Comparison of ENCODE assay signal across 8 cellular contexts in genomic region chr12:54383041-54383609, GRCh38. TPM values are rescaled to one million over a fixed set of nuclear protein-coding genes. Genes with fewer than 3 reads are reported as not detected.
DNase-seq lines count a peak whose midpoint lies in the region; ATAC-seq, FAIRE-seq and TF ChIP-seq lines count a peak whose summit lies in the region.

No MANE protein-coding gene starts in this region.

- H3K36me3 ChIP-seq in BJ (ENCODE audit: control insufficient read depth, insufficient read depth, low read length) = no peaks in the 10 kb centered on the region
- no peaks in the 10 kb centered on the region for H3K36me3 ChIP-seq in mucosa of rectum (ENCODE audit: control insufficient read depth in 2 of 2, insufficient read depth in 2 of 2, low read length in 2 of 2)
- no peaks in the 10 kb centered on the region for H3K36me3 ChIP-seq in CD8-positive, alpha-beta T cell (ENCODE audit: insufficient read depth, low read length)

- no peak for FAIRE-seq in HTR-8/SVneo (lab: Jason Lieb, UNC)
- no peak for FAIRE-seq in GM19239 (lab: Jason Lieb, UNC)

- H3K27me3 ChIP-seq in BJ (ENCODE audit: control insufficient read depth, insufficient read depth, low read length) (no peaks in the 10 kb centered on the region), mucosa of rectum (ENCODE audit: control insufficient read depth in 2 of 2, insufficient read depth in 2 of 2, low read length in 2 of 2) (peaks cover 0 to 2% of the 10 kb centered on the region in 2 donors)
- H3K27me3 ChIP-seq in CD8-positive, alpha-beta T cell (ENCODE audit: insufficient read depth, low read length) = no peaks in the 10 kb centered on the region

- no peaks in the 10 kb centered on the region for H3K36me3 Mint-ChIP-seq in CD8-positive, alpha-beta T cell
- H3K36me3 Mint-ChIP-seq in nephron progenitor cell (ENCODE audit: low read depth) = peaks cover 11% of the 10 kb centered on the region

- H3K4me1 Mint-ChIP-seq in CD8-positive, alpha-beta T cell (ENCODE audit: low read depth) = peaks cover 8% of the 10 kb centered on the region
- peaks cover 82% of the 10 kb centered on the region for H3K4me1 Mint-ChIP-seq in nephron progenitor cell

- H3K4me3 Mint-ChIP-seq in CD8-positive, alpha-beta T cell = no peak overlapping the region
- no peak overlapping the region for H3K4me3 Mint-ChIP-seq in nephron progenitor cell

- H3K9ac ChIP-seq in mucosa of rectum (ENCODE audit: low read depth in 1 of 2, low read length in 2 of 2) = no peak overlapping the region

- peaks cover 14 to 15% of the 10 kb centered on the region in 2 donors for H3K4me1 ChIP-seq in mucosa of rectum (ENCODE audit: control insufficient read depth in 2 of 2, insufficient read depth in 2 of 2, low read length in 2 of 2)
- no peaks in the 10 kb centered on the region for H3K4me1 ChIP-seq in CD8-positive, alpha-beta T cell (ENCODE audit: insufficient read depth, low read length)

- no peaks in the 10 kb centered on the region for H3K27me3 Mint-ChIP-seq in CD8-positive, alpha-beta T cell (ENCODE audit: low read depth)
- H3K27me3 Mint-ChIP-seq in nephron progenitor cell (ENCODE audit: low read depth, poor library complexity) = peaks cover 1% of the 10 kb centered on the region

- H3K27ac ChIP-seq in mucosa of rectum (ENCODE audit: low read depth in 2 of 2, low read length in 2 of 2) = peak overlapping the region; percentile 59 to 65
- H3K27ac ChIP-seq in CD8-positive, alpha-beta T cell (ENCODE audit: low read depth, low read length) = no peak overlapping the region

- POLR2A ChIA-PET in BJ (lab: Charles Lee) = interaction anchor here (1.0 kb wide), 1 partner anchor 13 kb away, joined by 9 read pairs; no protein-coding TSS in a partner anchor
- POLR2A ChIA-PET in CD8-positive, alpha-beta T cell (lab: Charles Lee) = no interaction called here

- H3K4me3 ChIP-seq in BJ (ENCODE audit: low read depth, low read length) (no peak overlapping the region), mucosa of rectum (ENCODE audit: low read length in 2 of 2) (no peak overlapping the region)
- H3K4me3 ChIP-seq in CD8-positive, alpha-beta T cell (ENCODE audit: low read depth, low read length) = no peak overlapping the region

- H3K27ac Mint-ChIP-seq in CD8-positive, alpha-beta T cell = no peak overlapping the region
- H3K27ac Mint-ChIP-seq in nephron progenitor cell = no peak overlapping the region

- peak; percentile 65 for DNase-seq in BJ (ENCODE audit: low read depth)
- peak; percentile 42 for DNase-seq in HTR-8/SVneo (ENCODE audit: insufficient read length, low spot score)
- peak; percentile 88 for DNase-seq in amniotic epithelial cell (ENCODE audit: low read depth)
- no peak for DNase-seq in CD8-positive, alpha-beta T cell
- DNase-seq in nephron progenitor cell = no peak
- no peak for DNase-seq in GM19239 (ENCODE audit: insufficient read length, low spot score)
- no peak for DNase-seq in stimulated activated CD4-positive, alpha-beta T cell treated with anti-CD3 and anti-CD28 coated beads, Interleukin-4, amount 100 ng/mL, for 1 hour

- TF ChIP-seq CTCF in BJ (IDR thresholded peaks at IDR 0.05; ENCODE audit: insufficient read depth, low read depth, low read length) (no peak), nephron progenitor cell (IDR thresholded peaks at IDR 0.05) (no peak)
- TF ChIP-seq CTCF in CD8-positive, alpha-beta T cell (IDR thresholded peaks at IDR 0.05) = no peak

- no peak for ATAC-seq in CD8-positive, alpha-beta T cell

- no peaks in the 10 kb centered on the region for H3K9me3 ChIP-seq in mucosa of rectum (ENCODE audit: control insufficient read depth in 2 of 2, low read length in 2 of 2)
- H3K9me3 ChIP-seq in CD8-positive, alpha-beta T cell (ENCODE audit: low read length) = no peaks in the 10 kb centered on the region

- CTCF ChIA-PET in BJ (lab: Yijun Ruan, JAX) = interaction anchor here (0.8 to 5.5 kb wide), 10 partner anchors 10 to 167 kb away, joined by 3 to 72 read pairs (median 4); no protein-coding TSS in a partner anchor
- CTCF ChIA-PET in CD8-positive, alpha-beta T cell (lab: Charles Lee) = interaction anchor here (0.8 to 12.2 kb wide), 6 partner anchors 15 to 169 kb away, joined by 3 to 150 read pairs (median 28); no protein-coding TSS in a partner anchor

- intact Hi-C loops in CD8-positive, alpha-beta T cell (cut with DNase I, micrococcal nuclease) = no loop called here

- no peaks in the 10 kb centered on the region for H3K9me3 Mint-ChIP-seq in CD8-positive, alpha-beta T cell
- H3K9me3 Mint-ChIP-seq in nephron progenitor cell = no peaks in the 10 kb centered on the region

RNA-seq across cellular contexts. Expression of gene ZNF385A, which starts 1.4 kb away (rescaled TPM):
- 0.92 and 0.96 TPM in 2 replicates for polyA plus RNA-seq in BJ (2011; rRNA removed)
- 1.1 and 1.2 TPM in 2 replicates for polyA minus RNA-seq in BJ (2011; rRNA and poly(A)+ RNA removed)
- 1 to 10 TPM; 2.1 TPM for total RNA-seq in CD8-positive, alpha-beta T cell

RNA-seq across cellular contexts. Expression of gene GPR84, which starts 18.8 kb away (rescaled TPM):
- polyA plus RNA-seq in BJ (2011; rRNA removed) = not detected in 2 replicates
- polyA minus RNA-seq in BJ (2011; rRNA and poly(A)+ RNA removed) = not detected in 2 replicates
- total RNA-seq in CD8-positive, alpha-beta T cell = not detected

RNA-seq across cellular contexts. Expression of gene ITGA5, which starts 35.9 kb away (rescaled TPM):
- polyA plus RNA-seq in BJ (2011; rRNA removed) = 170 and 375 TPM in 2 replicates
- polyA minus RNA-seq in BJ (2011; rRNA and poly(A)+ RNA removed) = 199 and 236 TPM in 2 replicates
- total RNA-seq in CD8-positive, alpha-beta T cell = 100 to 1,000 TPM; 115 to 125 TPM

RNA-seq across cellular contexts. Expression of gene COPZ1, which starts 58.2 kb away (rescaled TPM):
- polyA plus RNA-seq in BJ (2011; rRNA removed) = 203 and 341 TPM in 2 replicates
- polyA minus RNA-seq in BJ (2011; rRNA and poly(A)+ RNA removed) = 57.3 and 82.8 TPM in 2 replicates
- 10 to 100 TPM; 24.1 to 25.2 TPM for total RNA-seq in CD8-positive, alpha-beta T cell

Comparison
In these comparisons a context has a peak if more than half of its experiments do, and no peak if none do; other contexts are left out.
1. DNase-seq: peak in BJ (single experiment), HTR-8/SVneo (single experiment) and amniotic epithelial cell (single experiment); none in CD8-positive, alpha-beta T cell (0 of 7), nephron progenitor cell (single experiment), GM19239 (single experiment) and stimulated activated CD4-positive, alpha-beta T cell treated with anti-CD3 and anti-CD28 coated beads, Interleukin-4, amount 100 ng/mL, for 1 hour (single experiment).